21 cellular contexts compared by ENCODE assay signal in genomic region chr4:151034829-151035228, GRCh38. TPM values are rescaled to one million over a fixed set of nuclear protein-coding genes. Genes with fewer than 3 reads are reported as not detected.
A peak's percentile ranks its signal among the peaks of the same experiment; 100 is the strongest.
DNase-seq lines count a peak whose midpoint lies in the region; ATAC-seq and TF ChIP-seq lines count a peak whose summit lies in the region.
"Had no signal": no experiment of that assay in that cellular context is flagged by ENCODE, and none has a peak within 500 bp of the region (broad histone marks: within the 10 kb centered on the region; RNA-seq: fewer than 3 reads in every experiment).

No MANE protein-coding gene starts in this region.

- peaks cover 12% of the 10 kb centered on the region for H3K36me3 Mint-ChIP-seq in activated T-helper 17 cell treated with anti-CD3 and anti-CD28 coated beads, Interleukin-2, amount 50 U/mL, for 72 hours (ENCODE audit: low read depth)
- H3K36me3 Mint-ChIP-seq: brain had no signal

- ATAC-seq in activated T-helper 17 cell treated with anti-CD3 and anti-CD28 coated beads, Interleukin-2, amount 50 U/mL, for 72 hours (replicated peaks) = no peak
- no peak for ATAC-seq in HG03354 (IDR thresholded peaks at IDR 0.05; ENCODE audit: poor library complexity, severe bottlenecking, unreplicated experiment)
- ATAC-seq: activated CD8-positive, alpha-beta T cell treated with anti-CD3 and anti-CD28 coated beads, Interleukin-2, amount 10 ng/mL, durations not matched to agents 7 days and 5 days; heart left ventricle had no signal

- H3K4me1 Mint-ChIP-seq in activated T-helper 17 cell treated with anti-CD3 and anti-CD28 coated beads, Interleukin-2, amount 50 U/mL, for 72 hours = peaks cover 19% of the 10 kb centered on the region
- H3K4me1 Mint-ChIP-seq: brain had no signal

- no peaks in the 10 kb centered on the region for H3K27me3 Mint-ChIP-seq in activated T-helper 17 cell treated with anti-CD3 and anti-CD28 coated beads, Interleukin-2, amount 50 U/mL, for 72 hours

- peak overlapping the region; percentile 92 for H3K27ac ChIP-seq in 22Rv1
- H3K27ac ChIP-seq: BLaER1 treated with 17β-estradiol and CSF1 and Interleukin-3, amounts not matched to agents 10 nM and 100 nM; heart left ventricle; tibial artery had no signal

- peak; percentile 81 for DNase-seq in HT-29 (ENCODE audit: low spot score)
- DNase-seq in NCI-H345 treated with DMSO at 0.1 percent for 48 hours (lab: John Stamatoyannopoulos, UW; ENCODE audit: unreplicated experiment) = peak; percentile 53
- no peak for DNase-seq in NOMO-1 treated with DMSO at 0.1 percent for 48 hours (lab: John Stamatoyannopoulos, UW; ENCODE audit: unreplicated experiment)
- no peak for DNase-seq in iPS-NIHi7 (ENCODE audit: extremely low spot score)
- DNase-seq in SKM-1 (lab: John Stamatoyannopoulos, UW; ENCODE audit: unreplicated experiment) = no peak
- DNase-seq: activated CD4-positive, CD25-positive, alpha-beta regulatory T cell treated with anti-CD3 and anti-CD28 coated beads, Interleukin-2, amount 50 U/mL, for 72 hours; activated CD8-positive, alpha-beta T cell treated with anti-CD3 and anti-CD28 coated beads, Interleukin-2, amount 10 ng/mL, durations not matched to agents 7 days and 5 days; activated gamma-delta T cell; activated T-cell treated with anti-CD3 and anti-CD28 coated beads for 4 hours; effector CD8-positive, alpha-beta T cell; foreskin fibroblast; GOT3; heart left ventricle; KG1; SK-N-SH; tibial artery had no signal

- H3K27ac Mint-ChIP-seq in activated T-helper 17 cell treated with anti-CD3 and anti-CD28 coated beads, Interleukin-2, amount 50 U/mL, for 72 hours = peak overlapping the region; percentile 6
- H3K27ac Mint-ChIP-seq: activated CD8-positive, alpha-beta T cell treated with anti-CD3 and anti-CD28 coated beads, Interleukin-2, amount 10 ng/mL, durations not matched to agents 7 days and 5 days; brain had no signal

- no peaks in the 10 kb centered on the region for H3K9me3 Mint-ChIP-seq in activated T-helper 17 cell treated with anti-CD3 and anti-CD28 coated beads, Interleukin-2, amount 50 U/mL, for 72 hours
- H3K9me3 Mint-ChIP-seq: brain had no signal

- no peak for TF ChIP-seq CTCF in 22Rv1 (IDR thresholded peaks at IDR 0.05)

- no peak overlapping the region for H3K4me3 Mint-ChIP-seq in activated T-helper 17 cell treated with anti-CD3 and anti-CD28 coated beads, Interleukin-2, amount 50 U/mL, for 72 hours
- H3K4me3 Mint-ChIP-seq: activated CD8-positive, alpha-beta T cell treated with anti-CD3 and anti-CD28 coated beads, Interleukin-2, amount 10 ng/mL, durations not matched to agents 7 days and 5 days; brain had no signal

RNA-seq across cellular contexts. Expression of gene LRBA, which starts 19.7 kb away (rescaled TPM):
- 53.4 and 58.9 TPM in 2 replicates for total RNA-seq in HT-29 (2014; rRNA removed; shearing (Covaris generic))
- total RNA-seq in activated T-helper 17 cell treated with anti-CD3 and anti-CD28 coated beads, Interleukin-2, amount 50 U/mL, for 72 hours = 10 to 100 TPM; 65.2 to 83.4 TPM

Comparison
In these comparisons a context has a peak if more than half of its experiments do, and no peak if none do; other contexts are left out.
1. DNase-seq: peak in HT-29 (single experiment) and NCI-H345 treated with DMSO at 0.1 percent for 48 hours (single experiment); none in NOMO-1 treated with DMSO at 0.1 percent for 48 hours (single experiment), iPS-NIHi7 (single experiment) and SKM-1 (single experiment).